In genomic region chr1:778451-779278, GRCh38 we compare ENCODE assay signal across 8 cellular contexts.
A peak's percentile ranks its signal among the peaks of the same experiment; 100 is the strongest.
DNase-seq lines count a peak whose midpoint lies in the region; ATAC-seq and TF ChIP-seq lines count a peak whose summit lies in the region.
"Not testable (repeated sequence)": the region's sequence is repeated elsewhere in the genome, so short reads cannot be mapped to it uniquely, and the experiment has no call there.

No MANE protein-coding gene starts in this region.

- peak overlapping the region; percentile 88 to 89 for H3K4me3 Mint-ChIP-seq in effector memory CD8-positive, alpha-beta T cell

- H3K4me1 ChIP-seq in left lung = not testable (repeated sequence)

- peak overlapping the region; percentile 100 for H3K27ac Mint-ChIP-seq in effector memory CD8-positive, alpha-beta T cell

- H3K4me1 Mint-ChIP-seq in effector memory CD8-positive, alpha-beta T cell (ENCODE audit: low read depth in 2 of 2) = not testable (repeated sequence)

- H3K27me3 ChIP-seq in left lung = not testable (repeated sequence)

- peaks cover 13% of the 10 kb centered on the region for H3K36me3 Mint-ChIP-seq in effector memory CD8-positive, alpha-beta T cell (ENCODE audit: insufficient read depth)

- H3K4me3 ChIP-seq in left lung = peak overlapping the region; percentile 50 to 61

- H3K9me3 Mint-ChIP-seq in effector memory CD8-positive, alpha-beta T cell = not testable (repeated sequence)

- H3K27ac ChIP-seq in left lung = peak overlapping the region; percentile 86 to 88

- TF ChIP-seq CTCF in left lung (IDR thresholded peaks at IDR 0.05) = peak; percentile 14 to 18

- H3K27me3 Mint-ChIP-seq in effector memory CD8-positive, alpha-beta T cell = not testable (repeated sequence)

- peak; percentile 100 for ATAC-seq in GM18517 (IDR thresholded peaks at IDR 0.05; ENCODE audit: unreplicated experiment)
- peak; percentile 100 for ATAC-seq in HG02763 (IDR thresholded peaks at IDR 0.05; ENCODE audit: unreplicated experiment)
- ATAC-seq in effector memory CD8-positive, alpha-beta T cell (replicated peaks) = peak; percentile 97
- peak; percentile 100 for ATAC-seq in left lung

- DNase-seq in 8988T = peak; percentile 66
- DNase-seq in NAMALWA (ENCODE audit: low spot score) = peak; percentile 100
- peak; percentile 96 for DNase-seq in activated T-cell treated with anti-CD3 and anti-CD28 coated beads for 1 hour (ENCODE audit: low read depth)
- peak; percentile 98 to 99 (median 99) for DNase-seq in effector memory CD8-positive, alpha-beta T cell
- DNase-seq in left lung = peak; percentile 97 to 99
- peak; percentile 96 to 97 for DNase-seq in stimulated activated CD4-positive, alpha-beta T cell treated with anti-CD3 and anti-CD28 coated beads, Interleukin-12 subunit alpha, Interleukin-12 subunit beta, amount 100 ng/mL, for 24 hours (ENCODE audit: low read depth in 2 of 2)

- not testable (repeated sequence) for H3K36me3 ChIP-seq in left lung

- H3K9me3 ChIP-seq in left lung = not testable (repeated sequence)

- intact Hi-C loops in left lung (cut with DNase I) = not testable (repeated sequence)

Comparison
In these comparisons a context has a peak if more than half of its experiments do, and no peak if none do; other contexts are left out.
1. Peak in every context shown above with its lines: DNase-seq, ATAC-seq, H3K4me3 ChIP-seq and H3K27ac ChIP-seq.